ENCODE assay signal across 8 cellular contexts in genomic region chr16:3443108-3444031, GRCh38. TPM values are rescaled to one million over a fixed set of nuclear protein-coding genes. Genes with fewer than 3 reads are reported as not detected.
DNase-seq lines count a peak whose midpoint lies in the region; TF ChIP-seq lines count a peak whose summit lies in the region.

TSS of gene NAA60 (plus strand) at chr16:3443680. CDS start at chr16:3476228, 32,548 bp downstream.
A gene with protein sequence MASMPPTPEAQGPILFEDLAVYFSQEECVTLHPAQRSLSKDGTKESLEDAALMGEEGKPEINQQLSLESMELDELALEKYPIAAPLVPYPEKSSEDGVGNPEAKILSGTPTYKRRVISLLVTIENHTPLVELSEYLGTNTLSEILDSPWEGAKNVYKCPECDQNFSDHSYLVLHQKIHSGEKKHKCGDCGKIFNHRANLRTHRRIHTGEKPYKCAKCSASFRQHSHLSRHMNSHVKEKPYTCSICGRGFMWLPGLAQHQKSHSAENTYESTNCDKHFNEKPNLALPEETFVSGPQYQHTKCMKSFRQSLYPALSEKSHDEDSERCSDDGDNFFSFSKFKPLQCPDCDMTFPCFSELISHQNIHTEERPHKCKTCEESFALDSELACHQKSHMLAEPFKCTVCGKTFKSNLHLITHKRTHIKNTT (minus strand): TSS chr16:3443504. CDS start chr16:3443153, 351 bp downstream.

- in situ Hi-C loops in astrocyte of the cerebellum (cut with HindIII; ENCODE audit: low sequenced_read_pairs): loop anchor here (10.0 kb wide), 1 partner anchor 61 kb away; the partner anchor contains the start of gene CLUAP1

- H3K27me3 Mint-ChIP-seq in HFFc6 (ENCODE audit: insufficient read depth): peaks cover 8% of the 10 kb centered on the region
- no peaks in the 10 kb centered on the region for H3K27me3 Mint-ChIP-seq in T-helper 2 cell treated with Interferon-gamma antibody and Interleukin-4, amounts not matched to agents 5 μg/mL and 100 μg/mL, for 36 hours (ENCODE audit: low read depth)

- DNase-seq in GM04503 (ENCODE audit: low read depth) (peak; percentile 75), HFFc6 (peak; percentile 92), NCI-H1417 (lab: John Stamatoyannopoulos, UW) (peak; percentile 88 to 96 (median 94)), astrocyte of the cerebellum (ENCODE audit: low read depth) (peak; percentile 84), hepatic stellate cell (ENCODE audit: low spot score) (peak; percentile 85), putamen (ENCODE audit: low spot score) (peak; percentile 89), 8988T (no peak)
- DNase-seq in T-helper 2 cell treated with Interferon-gamma antibody and Interleukin-4, amounts not matched to agents 5 μg/mL and 100 μg/mL, for 36 hours (ENCODE audit: low spot score): peak; percentile 86

- TF ChIP-seq CTCF in HFFc6 (IDR thresholded peaks at IDR 0.05): no peak
- no peak for TF ChIP-seq CTCF in astrocyte of the cerebellum (IDR thresholded peaks at IDR 0.05; ENCODE audit: low read depth, low read length, missing control alignments)

- peak within 1 kb of the TSS; percentile 63 for H3K4me3 ChIP-seq in astrocyte of the cerebellum (ENCODE audit: low read depth, low read length)

- peaks cover 6% of the 10 kb centered on the region for H3K4me1 Mint-ChIP-seq in HFFc6 (ENCODE audit: low read depth)
- peaks cover 13% of the 10 kb centered on the region for H3K4me1 Mint-ChIP-seq in T-helper 2 cell treated with Interferon-gamma antibody and Interleukin-4, amounts not matched to agents 5 μg/mL and 100 μg/mL, for 36 hours (ENCODE audit: low read depth)

- peaks cover 31% of the 10 kb centered on the region for H3K36me3 Mint-ChIP-seq in HFFc6 (ENCODE audit: low read depth)
- H3K36me3 Mint-ChIP-seq in T-helper 2 cell treated with Interferon-gamma antibody and Interleukin-4, amounts not matched to agents 5 μg/mL and 100 μg/mL, for 36 hours (ENCODE audit: low read depth): peaks cover 51% of the 10 kb centered on the region

- H3K27ac Mint-ChIP-seq in HFFc6: peak within 1 kb of the TSS; percentile 93
- H3K27ac Mint-ChIP-seq in T-helper 2 cell treated with Interferon-gamma antibody and Interleukin-4, amounts not matched to agents 5 μg/mL and 100 μg/mL, for 36 hours: peak within 1 kb of the TSS; percentile 95

- peaks cover 20% of the 10 kb centered on the region for H3K9me3 Mint-ChIP-seq in HFFc6
- H3K9me3 Mint-ChIP-seq in T-helper 2 cell treated with Interferon-gamma antibody and Interleukin-4, amounts not matched to agents 5 μg/mL and 100 μg/mL, for 36 hours: peaks cover 32% of the 10 kb centered on the region

- peak within 1 kb of the TSS; percentile 97 for H3K4me3 Mint-ChIP-seq in HFFc6
- peak within 1 kb of the TSS; percentile 91 for H3K4me3 Mint-ChIP-seq in T-helper 2 cell treated with Interferon-gamma antibody and Interleukin-4, amounts not matched to agents 5 μg/mL and 100 μg/mL, for 36 hours

RNA-seq across cellular contexts. Expression of gene NAA60, which starts in this region (rescaled TPM):
- total RNA-seq in HFFc6 (2021; fragmentation: NEBNext Ultra II Directional; extraction: Animal tissue kit (Norgen Biotek cat#: 25700)): 10 to 100 TPM; 30.7 to 44.6 (median 34.6) TPM

RNA-seq across cellular contexts. Expression of the second gene that starts in this region (rescaled TPM):
- 1 to 10 TPM; 1.6 to 2.3 (median 1.8) TPM for total RNA-seq in HFFc6 (2021; fragmentation: NEBNext Ultra II Directional; extraction: Animal tissue kit (Norgen Biotek cat#: 25700))
